In genomic region chr7:104552102-104552501, GRCh38 we compare ENCODE assay signal across 10 cellular contexts.
DNase-seq lines count a peak whose midpoint lies in the region; ATAC-seq, FAIRE-seq and TF ChIP-seq lines count a peak whose summit lies in the region.
"Had no signal": no experiment of that assay in that cellular context is flagged by ENCODE, and none has a peak within 500 bp of the region (broad histone marks: within the 10 kb centered on the region; RNA-seq: fewer than 3 reads in every experiment).

No MANE protein-coding gene starts in this region.

- DNase-seq in A549 (ENCODE audit: low read depth in 1 of 2, low spot score in 1 of 2) (peak in 1 of 2 experiments; percentile 16), H4 (ENCODE audit: low spot score) (peak; percentile 15), UCSD-AML1 (lab: John Stamatoyannopoulos, UW; ENCODE audit: unreplicated experiment) (peak; percentile 13), iPS DF 19.7 (ENCODE audit: low read depth, low spot score) (peak; percentile 33), SKM-1 (lab: John Stamatoyannopoulos, UW; ENCODE audit: unreplicated experiment) (no peak), dedifferentiated amniotic fluid mesenchymal stem cell (ENCODE audit: extremely low spot score) (no peak), NCI-H1417 (lab: John Stamatoyannopoulos, UW) (no peak), superior temporal gyrus (ENCODE audit: extremely low spot score) (no peak)

- no peak overlapping the region for H3K4me2 ChIP-seq in A549

- H3K4me3 ChIP-seq in A549, result no peak overlapping the region

- no peak for TF ChIP-seq POLR2A in A549 (IDR thresholded peaks at IDR 0.05; ENCODE audit: low read length)

- H3K9me3 ChIP-seq in A549, result no peaks in the 10 kb centered on the region

- POLR2A ChIA-PET in A549 (lab: Yijun Ruan, JAX), result no interaction called here

- no peak for ATAC-seq in A549

- H3K4me1 ChIP-seq in A549, result no peaks in the 10 kb centered on the region

- H3K27ac ChIP-seq in A549, result no peak overlapping the region

- FAIRE-seq in A549 (lab: Jason Lieb, UNC), result no peak
- FAIRE-seq: islet of Langerhans, TTC549 had no signal

- CTCF ChIA-PET in A549 (lab: Yijun Ruan, JAX), result no interaction called here

- no peak for TF ChIP-seq EP300 in A549 (IDR thresholded peaks at IDR 0.05)

- TF ChIP-seq RAD21 in A549 (conservative IDR thresholded peaks at IDR 0.05 in 1 of 2, IDR thresholded peaks at IDR 0.05 in 1 of 2), result no peak

- WGBS in A549 (ENCODE audit: missing lambda C conversion rate), result 0% methylated on average over 4 of the region's 4 CpGs

- TF ChIP-seq CTCF in A549 (IDR thresholded peaks at IDR 0.05), result no peak

TF ChIP-seq in A549, 52 proteins besides CTCF, POLR2A, EP300 and RAD21:
- TF ChIP-seq REST (IDR thresholded peaks at IDR 0.05), result peak; percentile 85
- TF ChIP-seq KDM1A (IDR thresholded peaks at IDR 0.05; ENCODE audit: low read depth), result no peak
- 0 out of 2 replicates have a peak, but pooled peaks have one; percentile 60 for TF ChIP-seq EHMT2 (IDR thresholded peaks at IDR 0.05; ENCODE audit: low read depth)

Comparison
In these comparisons a context has a peak if more than half of its experiments do, and no peak if none do; other contexts are left out.
1. DNase-seq: peak in H4 (single experiment), UCSD-AML1 (single experiment) and iPS DF 19.7 (single experiment); none in SKM-1 (single experiment), dedifferentiated amniotic fluid mesenchymal stem cell (single experiment), NCI-H1417 (0 of 3) and superior temporal gyrus (single experiment).